In the genomic region with DNA sequence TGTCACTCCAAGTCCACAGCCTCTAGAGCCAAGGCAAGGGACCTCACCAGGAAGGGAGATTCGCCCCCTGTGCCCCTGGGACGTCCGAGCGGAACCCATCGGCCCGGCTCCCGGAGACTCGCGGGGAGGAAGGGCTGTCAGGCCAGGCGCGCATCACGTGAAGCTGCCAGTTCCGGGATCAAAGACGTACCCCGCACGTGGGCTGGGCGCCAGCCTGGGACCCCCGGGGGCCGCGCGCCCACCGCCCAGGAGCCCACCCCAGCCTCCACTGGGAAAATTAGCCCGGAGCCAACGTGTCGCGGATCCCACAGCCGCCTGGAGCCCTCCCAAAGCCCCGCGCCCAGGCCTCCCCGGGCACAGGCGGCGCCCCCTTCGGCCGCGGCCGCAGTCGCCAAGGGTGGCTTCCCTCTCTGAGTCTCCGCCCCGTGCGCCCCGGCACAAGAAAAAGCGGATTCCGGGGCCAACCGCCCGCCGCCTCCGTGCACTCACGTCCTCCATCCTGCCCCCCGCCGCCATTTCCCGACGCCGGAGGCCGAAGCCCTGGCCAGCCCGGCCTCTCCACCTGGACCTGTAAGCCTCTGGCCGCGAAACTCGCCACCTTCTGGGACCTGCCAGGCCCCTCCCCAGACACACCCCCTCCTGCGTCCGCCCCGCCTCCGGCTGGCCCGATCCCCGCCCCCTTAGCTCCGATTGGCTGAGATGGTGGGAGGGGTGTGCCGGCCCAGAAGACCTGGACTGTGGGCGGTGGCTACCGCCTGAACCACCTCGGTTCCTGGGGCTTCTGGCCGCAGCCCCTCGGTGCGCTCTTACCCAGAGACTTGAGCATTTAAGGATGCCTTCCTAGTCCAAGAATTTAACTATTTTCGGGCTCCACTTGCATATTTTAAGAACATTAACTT, we compare ENCODE assay signal across 1 cellular context.
A peak's percentile ranks its signal among the peaks of the same experiment; 100 is the strongest.
TF ChIP-seq lines count a peak whose summit lies in the region.

A gene (minus strand): TSS at position 603 of the 899 bp plus-strand sequence. CDS start 87 bp downstream, at position 516.

TF ChIP-seq in K562, 482 proteins besides CTCF, POLR2A, EP300 and RAD21 (continued from another document and continues in another):
- TF ChIP-seq, protein P1, sequence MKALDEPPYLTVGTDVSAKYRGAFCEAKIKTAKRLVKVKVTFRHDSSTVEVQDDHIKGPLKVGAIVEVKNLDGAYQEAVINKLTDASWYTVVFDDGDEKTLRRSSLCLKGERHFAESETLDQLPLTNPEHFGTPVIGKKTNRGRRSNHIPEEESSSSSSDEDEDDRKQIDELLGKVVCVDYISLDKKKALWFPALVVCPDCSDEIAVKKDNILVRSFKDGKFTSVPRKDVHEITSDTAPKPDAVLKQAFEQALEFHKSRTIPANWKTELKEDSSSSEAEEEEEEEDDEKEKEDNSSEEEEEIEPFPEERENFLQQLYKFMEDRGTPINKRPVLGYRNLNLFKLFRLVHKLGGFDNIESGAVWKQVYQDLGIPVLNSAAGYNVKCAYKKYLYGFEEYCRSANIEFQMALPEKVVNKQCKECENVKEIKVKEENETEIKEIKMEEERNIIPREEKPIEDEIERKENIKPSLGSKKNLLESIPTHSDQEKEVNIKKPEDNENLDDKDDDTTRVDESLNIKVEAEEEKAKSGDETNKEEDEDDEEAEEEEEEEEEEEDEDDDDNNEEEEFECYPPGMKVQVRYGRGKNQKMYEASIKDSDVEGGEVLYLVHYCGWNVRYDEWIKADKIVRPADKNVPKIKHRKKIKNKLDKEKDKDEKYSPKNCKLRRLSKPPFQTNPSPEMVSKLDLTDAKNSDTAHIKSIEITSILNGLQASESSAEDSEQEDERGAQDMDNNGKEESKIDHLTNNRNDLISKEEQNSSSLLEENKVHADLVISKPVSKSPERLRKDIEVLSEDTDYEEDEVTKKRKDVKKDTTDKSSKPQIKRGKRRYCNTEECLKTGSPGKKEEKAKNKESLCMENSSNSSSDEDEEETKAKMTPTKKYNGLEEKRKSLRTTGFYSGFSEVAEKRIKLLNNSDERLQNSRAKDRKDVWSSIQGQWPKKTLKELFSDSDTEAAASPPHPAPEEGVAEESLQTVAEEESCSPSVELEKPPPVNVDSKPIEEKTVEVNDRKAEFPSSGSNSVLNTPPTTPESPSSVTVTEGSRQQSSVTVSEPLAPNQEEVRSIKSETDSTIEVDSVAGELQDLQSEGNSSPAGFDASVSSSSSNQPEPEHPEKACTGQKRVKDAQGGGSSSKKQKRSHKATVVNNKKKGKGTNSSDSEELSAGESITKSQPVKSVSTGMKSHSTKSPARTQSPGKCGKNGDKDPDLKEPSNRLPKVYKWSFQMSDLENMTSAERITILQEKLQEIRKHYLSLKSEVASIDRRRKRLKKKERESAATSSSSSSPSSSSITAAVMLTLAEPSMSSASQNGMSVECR (CRISPR knock-in tag; IDR thresholded peaks at IDR 0.05) = peak; percentile 72
- TF ChIP-seq POLR2AphosphoS5 (IDR thresholded peaks at IDR 0.05; ENCODE audit: control insufficient read depth, insufficient read depth, low read depth, low read length) = peak; percentile 59
- no peak for TF ChIP-seq MCM7 (IDR thresholded peaks at IDR 0.05)
- peak; percentile 34; the same call in 1 of the 2 replicates for TF ChIP-seq GABPB1 (CRISPR knock-in tag; IDR thresholded peaks at IDR 0.05)
- TF ChIP-seq, protein P2, sequence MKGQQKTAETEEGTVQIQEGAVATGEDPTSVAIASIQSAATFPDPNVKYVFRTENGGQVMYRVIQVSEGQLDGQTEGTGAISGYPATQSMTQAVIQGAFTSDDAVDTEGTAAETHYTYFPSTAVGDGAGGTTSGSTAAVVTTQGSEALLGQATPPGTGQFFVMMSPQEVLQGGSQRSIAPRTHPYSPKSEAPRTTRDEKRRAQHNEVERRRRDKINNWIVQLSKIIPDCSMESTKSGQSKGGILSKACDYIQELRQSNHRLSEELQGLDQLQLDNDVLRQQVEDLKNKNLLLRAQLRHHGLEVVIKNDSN (CRISPR knock-in tag; IDR thresholded peaks at IDR 0.05) = peak; percentile 94
- TF ChIP-seq, protein P3, sequence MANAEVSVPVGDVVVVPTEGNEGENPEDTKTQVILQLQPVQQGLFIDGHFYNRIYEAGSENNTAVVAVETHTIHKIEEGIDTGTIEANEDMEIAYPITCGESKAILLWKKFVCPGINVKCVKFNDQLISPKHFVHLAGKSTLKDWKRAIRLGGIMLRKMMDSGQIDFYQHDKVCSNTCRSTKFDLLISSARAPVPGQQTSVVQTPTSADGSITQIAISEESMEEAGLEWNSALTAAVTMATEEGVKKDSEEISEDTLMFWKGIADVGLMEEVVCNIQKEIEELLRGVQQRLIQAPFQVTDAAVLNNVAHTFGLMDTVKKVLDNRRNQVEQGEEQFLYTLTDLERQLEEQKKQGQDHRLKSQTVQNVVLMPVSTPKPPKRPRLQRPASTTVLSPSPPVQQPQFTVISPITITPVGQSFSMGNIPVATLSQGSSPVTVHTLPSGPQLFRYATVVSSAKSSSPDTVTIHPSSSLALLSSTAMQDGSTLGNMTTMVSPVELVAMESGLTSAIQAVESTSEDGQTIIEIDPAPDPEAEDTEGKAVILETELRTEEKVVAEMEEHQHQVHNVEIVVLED (CRISPR knock-in tag; IDR thresholded peaks at IDR 0.05) = no peak
- peak; percentile 50 to 53; a peak in 1 of 4 replicates for TF ChIP-seq SIN3A (IDR thresholded peaks at IDR 0.05; ENCODE audit: borderline replicate concordance in 2 of 2, control insufficient read depth in 1 of 2, low read depth in 2 of 2, low read length in 2 of 2)
- TF ChIP-seq, protein P4, sequence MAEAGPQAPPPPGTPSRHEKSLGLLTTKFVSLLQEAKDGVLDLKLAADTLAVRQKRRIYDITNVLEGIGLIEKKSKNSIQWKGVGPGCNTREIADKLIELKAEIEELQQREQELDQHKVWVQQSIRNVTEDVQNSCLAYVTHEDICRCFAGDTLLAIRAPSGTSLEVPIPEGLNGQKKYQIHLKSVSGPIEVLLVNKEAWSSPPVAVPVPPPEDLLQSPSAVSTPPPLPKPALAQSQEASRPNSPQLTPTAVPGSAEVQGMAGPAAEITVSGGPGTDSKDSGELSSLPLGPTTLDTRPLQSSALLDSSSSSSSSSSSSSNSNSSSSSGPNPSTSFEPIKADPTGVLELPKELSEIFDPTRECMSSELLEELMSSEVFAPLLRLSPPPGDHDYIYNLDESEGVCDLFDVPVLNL (CRISPR knock-in tag; IDR thresholded peaks at IDR 0.05; ENCODE audit: low read depth) = no peak
- TF ChIP-seq HNRNPUL1 (IDR thresholded peaks at IDR 0.05; ENCODE audit: low read length) = no peak
- TF ChIP-seq ZNF695 (CRISPR knock-in tag; IDR thresholded peaks at IDR 0.05) = no peak
- TF ChIP-seq ZNF780A (CRISPR knock-in tag; IDR thresholded peaks at IDR 0.05) = no peak
- no peak for TF ChIP-seq ZBTB1 (CRISPR knock-in tag; IDR thresholded peaks at IDR 0.05; ENCODE audit: borderline replicate concordance, low read depth)
- TF ChIP-seq, protein P5, sequence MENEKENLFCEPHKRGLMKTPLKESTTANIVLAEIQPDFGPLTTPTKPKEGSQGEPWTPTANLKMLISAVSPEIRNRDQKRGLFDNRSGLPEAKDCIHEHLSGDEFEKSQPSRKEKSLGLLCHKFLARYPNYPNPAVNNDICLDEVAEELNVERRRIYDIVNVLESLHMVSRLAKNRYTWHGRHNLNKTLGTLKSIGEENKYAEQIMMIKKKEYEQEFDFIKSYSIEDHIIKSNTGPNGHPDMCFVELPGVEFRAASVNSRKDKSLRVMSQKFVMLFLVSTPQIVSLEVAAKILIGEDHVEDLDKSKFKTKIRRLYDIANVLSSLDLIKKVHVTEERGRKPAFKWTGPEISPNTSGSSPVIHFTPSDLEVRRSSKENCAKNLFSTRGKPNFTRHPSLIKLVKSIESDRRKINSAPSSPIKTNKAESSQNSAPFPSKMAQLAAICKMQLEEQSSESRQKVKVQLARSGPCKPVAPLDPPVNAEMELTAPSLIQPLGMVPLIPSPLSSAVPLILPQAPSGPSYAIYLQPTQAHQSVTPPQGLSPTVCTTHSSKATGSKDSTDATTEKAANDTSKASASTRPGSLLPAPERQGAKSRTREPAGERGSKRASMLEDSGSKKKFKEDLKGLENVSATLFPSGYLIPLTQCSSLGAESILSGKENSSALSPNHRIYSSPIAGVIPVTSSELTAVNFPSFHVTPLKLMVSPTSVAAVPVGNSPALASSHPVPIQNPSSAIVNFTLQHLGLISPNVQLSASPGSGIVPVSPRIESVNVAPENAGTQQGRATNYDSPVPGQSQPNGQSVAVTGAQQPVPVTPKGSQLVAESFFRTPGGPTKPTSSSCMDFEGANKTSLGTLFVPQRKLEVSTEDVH (IDR thresholded peaks at IDR 0.05; ENCODE audit: low read depth, partially characterized antibody) = no peak
- TF ChIP-seq, protein P6, sequence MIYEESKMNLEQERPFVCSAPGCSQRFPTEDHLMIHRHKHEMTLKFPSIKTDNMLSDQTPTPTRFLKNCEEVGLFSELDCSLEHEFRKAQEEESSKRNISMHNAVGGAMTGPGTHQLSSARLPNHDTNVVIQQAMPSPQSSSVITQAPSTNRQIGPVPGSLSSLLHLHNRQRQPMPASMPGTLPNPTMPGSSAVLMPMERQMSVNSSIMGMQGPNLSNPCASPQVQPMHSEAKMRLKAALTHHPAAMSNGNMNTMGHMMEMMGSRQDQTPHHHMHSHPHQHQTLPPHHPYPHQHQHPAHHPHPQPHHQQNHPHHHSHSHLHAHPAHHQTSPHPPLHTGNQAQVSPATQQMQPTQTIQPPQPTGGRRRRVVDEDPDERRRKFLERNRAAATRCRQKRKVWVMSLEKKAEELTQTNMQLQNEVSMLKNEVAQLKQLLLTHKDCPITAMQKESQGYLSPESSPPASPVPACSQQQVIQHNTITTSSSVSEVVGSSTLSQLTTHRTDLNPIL (CRISPR knock-in tag; IDR thresholded peaks at IDR 0.05) = no peak
- TF ChIP-seq, protein P7, sequence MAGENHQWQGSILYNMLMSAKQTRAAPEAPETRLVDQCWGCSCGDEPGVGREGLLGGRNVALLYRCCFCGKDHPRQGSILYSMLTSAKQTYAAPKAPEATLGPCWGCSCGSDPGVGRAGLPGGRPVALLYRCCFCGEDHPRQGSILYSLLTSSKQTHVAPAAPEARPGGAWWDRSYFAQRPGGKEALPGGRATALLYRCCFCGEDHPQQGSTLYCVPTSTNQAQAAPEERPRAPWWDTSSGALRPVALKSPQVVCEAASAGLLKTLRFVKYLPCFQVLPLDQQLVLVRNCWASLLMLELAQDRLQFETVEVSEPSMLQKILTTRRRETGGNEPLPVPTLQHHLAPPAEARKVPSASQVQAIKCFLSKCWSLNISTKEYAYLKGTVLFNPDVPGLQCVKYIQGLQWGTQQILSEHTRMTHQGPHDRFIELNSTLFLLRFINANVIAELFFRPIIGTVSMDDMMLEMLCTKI (IDR thresholded peaks at IDR 0.05; ENCODE audit: partially characterized antibody) = no peak
- no peak for TF ChIP-seq TAL1 (IDR thresholded peaks at IDR 0.05)
- TF ChIP-seq, protein P8, sequence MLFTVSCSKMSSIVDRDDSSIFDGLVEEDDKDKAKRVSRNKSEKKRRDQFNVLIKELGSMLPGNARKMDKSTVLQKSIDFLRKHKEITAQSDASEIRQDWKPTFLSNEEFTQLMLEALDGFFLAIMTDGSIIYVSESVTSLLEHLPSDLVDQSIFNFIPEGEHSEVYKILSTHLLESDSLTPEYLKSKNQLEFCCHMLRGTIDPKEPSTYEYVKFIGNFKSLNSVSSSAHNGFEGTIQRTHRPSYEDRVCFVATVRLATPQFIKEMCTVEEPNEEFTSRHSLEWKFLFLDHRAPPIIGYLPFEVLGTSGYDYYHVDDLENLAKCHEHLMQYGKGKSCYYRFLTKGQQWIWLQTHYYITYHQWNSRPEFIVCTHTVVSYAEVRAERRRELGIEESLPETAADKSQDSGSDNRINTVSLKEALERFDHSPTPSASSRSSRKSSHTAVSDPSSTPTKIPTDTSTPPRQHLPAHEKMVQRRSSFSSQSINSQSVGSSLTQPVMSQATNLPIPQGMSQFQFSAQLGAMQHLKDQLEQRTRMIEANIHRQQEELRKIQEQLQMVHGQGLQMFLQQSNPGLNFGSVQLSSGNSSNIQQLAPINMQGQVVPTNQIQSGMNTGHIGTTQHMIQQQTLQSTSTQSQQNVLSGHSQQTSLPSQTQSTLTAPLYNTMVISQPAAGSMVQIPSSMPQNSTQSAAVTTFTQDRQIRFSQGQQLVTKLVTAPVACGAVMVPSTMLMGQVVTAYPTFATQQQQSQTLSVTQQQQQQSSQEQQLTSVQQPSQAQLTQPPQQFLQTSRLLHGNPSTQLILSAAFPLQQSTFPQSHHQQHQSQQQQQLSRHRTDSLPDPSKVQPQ (CRISPR knock-in tag; IDR thresholded peaks at IDR 0.05; ENCODE audit: borderline replicate concordance) = no peak
- no peak for TF ChIP-seq ZNF354B (CRISPR knock-in tag; IDR thresholded peaks at IDR 0.05)
- no peak for TF ChIP-seq NCOA6 (IDR thresholded peaks at IDR 0.05)
- TF ChIP-seq, protein P9, sequence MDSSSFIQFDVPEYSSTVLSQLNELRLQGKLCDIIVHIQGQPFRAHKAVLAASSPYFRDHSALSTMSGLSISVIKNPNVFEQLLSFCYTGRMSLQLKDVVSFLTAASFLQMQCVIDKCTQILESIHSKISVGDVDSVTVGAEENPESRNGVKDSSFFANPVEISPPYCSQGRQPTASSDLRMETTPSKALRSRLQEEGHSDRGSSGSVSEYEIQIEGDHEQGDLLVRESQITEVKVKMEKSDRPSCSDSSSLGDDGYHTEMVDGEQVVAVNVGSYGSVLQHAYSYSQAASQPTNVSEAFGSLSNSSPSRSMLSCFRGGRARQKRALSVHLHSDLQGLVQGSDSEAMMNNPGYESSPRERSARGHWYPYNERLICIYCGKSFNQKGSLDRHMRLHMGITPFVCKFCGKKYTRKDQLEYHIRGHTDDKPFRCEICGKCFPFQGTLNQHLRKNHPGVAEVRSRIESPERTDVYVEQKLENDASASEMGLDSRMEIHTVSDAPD (CRISPR knock-in tag; IDR thresholded peaks at IDR 0.05) = no peak
- TF ChIP-seq RB1 (IDR thresholded peaks at IDR 0.05; ENCODE audit: low read depth) = peak; percentile 44
- peak; percentile 86 for TF ChIP-seq SP1 (CRISPR knock-in tag; IDR thresholded peaks at IDR 0.05)
- TF ChIP-seq ZNF436 (CRISPR knock-in tag; IDR thresholded peaks at IDR 0.05) = no peak
- TF ChIP-seq, protein P10, sequence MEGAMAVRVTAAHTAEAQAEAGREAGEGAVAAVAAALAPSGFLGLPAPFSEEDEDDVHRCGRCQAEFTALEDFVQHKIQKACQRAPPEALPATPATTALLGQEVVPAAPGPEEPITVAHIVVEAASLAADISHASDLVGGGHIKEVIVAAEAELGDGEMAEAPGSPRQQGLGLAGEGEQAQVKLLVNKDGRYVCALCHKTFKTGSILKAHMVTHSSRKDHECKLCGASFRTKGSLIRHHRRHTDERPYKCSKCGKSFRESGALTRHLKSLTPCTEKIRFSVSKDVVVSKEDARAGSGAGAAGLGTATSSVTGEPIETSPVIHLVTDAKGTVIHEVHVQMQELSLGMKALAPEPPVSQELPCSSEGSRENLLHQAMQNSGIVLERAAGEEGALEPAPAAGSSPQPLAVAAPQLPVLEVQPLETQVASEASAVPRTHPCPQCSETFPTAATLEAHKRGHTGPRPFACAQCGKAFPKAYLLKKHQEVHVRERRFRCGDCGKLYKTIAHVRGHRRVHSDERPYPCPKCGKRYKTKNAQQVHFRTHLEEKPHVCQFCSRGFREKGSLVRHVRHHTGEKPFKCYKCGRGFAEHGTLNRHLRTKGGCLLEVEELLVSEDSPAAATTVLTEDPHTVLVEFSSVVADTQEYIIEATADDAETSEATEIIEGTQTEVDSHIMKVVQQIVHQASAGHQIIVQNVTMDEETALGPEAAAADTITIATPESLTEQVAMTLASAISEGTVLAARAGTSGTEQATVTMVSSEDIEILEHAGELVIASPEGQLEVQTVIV (CRISPR knock-in tag; IDR thresholded peaks at IDR 0.05; ENCODE audit: borderline replicate concordance) = no peak
- TF ChIP-seq ZNF431 (CRISPR knock-in tag; IDR thresholded peaks at IDR 0.05) = 0 out of 2 replicates have a peak, but pooled peaks have one; percentile 31
- no peak for TF ChIP-seq SNIP1 (IDR thresholded peaks at IDR 0.05; ENCODE audit: low read depth)
- TF ChIP-seq ELF4 (CRISPR knock-in tag; IDR thresholded peaks at IDR 0.05) = no peak
- peak; percentile 92 for TF ChIP-seq POLR2G (IDR thresholded peaks at IDR 0.05; ENCODE audit: low read depth, low read length)
- TF ChIP-seq EHMT2 (IDR thresholded peaks at IDR 0.05) = no peak
- peak; percentile 75 for TF ChIP-seq TBP (optimal IDR thresholded peaks at IDR 0.05; ENCODE audit: low read depth, low read length)
- no peak for TF ChIP-seq CREB1 (IDR thresholded peaks at IDR 0.05)
- peak; percentile 30; the same call in 1 of the 2 replicates for TF ChIP-seq CREB1 (CRISPR knock-in tag; IDR thresholded peaks at IDR 0.05)
- peak; percentile 86 for TF ChIP-seq CXXC5 (CRISPR knock-in tag; IDR thresholded peaks at IDR 0.05)
